Comparison of ENCODE assay signal across 13 cellular contexts in genomic region chr1:55063562-55063942, GRCh38. TPM values are rescaled to one million over a fixed set of nuclear protein-coding genes. Genes with fewer than 3 reads are reported as not detected.
A peak's percentile ranks its signal among the peaks of the same experiment; 100 is the strongest.
DNase-seq lines count a peak whose midpoint lies in the region; ATAC-seq lines count a peak whose summit lies in the region.
"Had no signal": no experiment of that assay in that cellular context is flagged by ENCODE, and none has a peak within 500 bp of the region (broad histone marks: within the 10 kb centered on the region; RNA-seq: fewer than 3 reads in every experiment).

No MANE protein-coding gene starts in this region.

- peak; percentile 54 for DNase-seq in NCI-H1105 treated with DMSO at 0.1 percent for 48 hours (lab: John Stamatoyannopoulos, UW)
- DNase-seq in NCI-H1105 (lab: John Stamatoyannopoulos, UW) = no peak
- DNase-seq in NCI-H69 (lab: John Stamatoyannopoulos, UW) = peak; percentile 69
- peak; percentile 46 for DNase-seq in islet precursor cell
- no peak for DNase-seq in sciatic nerve (ENCODE audit: low spot score)
- DNase-seq in cortex of kidney (lab: John Stamatoyannopoulos, UW) = no peak
- no peak for DNase-seq in OCI-M1 (lab: John Stamatoyannopoulos, UW)
- no peak for DNase-seq in T-helper 1 cell
- DNase-seq: CD4-positive, alpha-beta memory T cell; HCEC 1CT; NCI-H1436 treated with DMSO at 0.1 percent for 48 hours; PC-3 had no signal

- intact Hi-C loops in sciatic nerve (cut with DNase I) = no loop called here

- peak; percentile 4 for ATAC-seq in sciatic nerve

RNA-seq across cellular contexts. Expression of gene PCSK9, which starts 24.2 kb away (rescaled TPM):
- total RNA-seq in sciatic nerve = 8.6 TPM
- total RNA-seq: CD4-positive, alpha-beta memory T cell; G401 had no signal

Comparison
In these comparisons a context has a peak if more than half of its experiments do, and no peak if none do; other contexts are left out.
1. DNase-seq: peak in NCI-H1105 treated with DMSO at 0.1 percent for 48 hours (single experiment), NCI-H69 (single experiment) and islet precursor cell (single experiment); none in NCI-H1105 (single experiment), sciatic nerve (single experiment), cortex of kidney (single experiment), OCI-M1 (single experiment) and T-helper 1 cell (0 of 5).